25 cellular contexts compared by ENCODE assay signal in genomic region chr9:132440769-132441168, GRCh38. TPM values are rescaled to one million over a fixed set of nuclear protein-coding genes. Genes with fewer than 3 reads are reported as not detected.
"Had no signal": no experiment of that assay in that cellular context is flagged by ENCODE, and none has a peak within 500 bp of the region (broad histone marks: within the 10 kb centered on the region; RNA-seq: fewer than 3 reads in every experiment).

No MANE protein-coding gene starts in this region.

- H3K4me1 Mint-ChIP-seq: T-cell had no signal

- H3K9ac ChIP-seq: SK-N-SH had no signal

- H3K9me3 Mint-ChIP-seq: T-cell had no signal

- H3K9me3 ChIP-seq: MG63, SK-N-SH had no signal

- DNase-seq: Karpas-422; KG1; MG63; NCI-H1092; NCI-H1436; NCI-H187; NCI-H2029; NCI-H2081 treated with DMSO at 0.1 percent for 48 hours; NCI-H226; NCI-H446; NCI-H510A; NCI-H524 treated with DMSO at 0.1 percent for 48 hours; NCI-H69; NCI-H774; NK-92 treated with Interleukin-12 subunit alpha and Interleukin-12 subunit beta, amount 100 ng/mL, for 24 hours; PC-3; SHP77; SK-N-SH; SW 1271; T-cell had no signal

- H3K36me3 ChIP-seq: MG63 had no signal

- H3K36me3 Mint-ChIP-seq: T-cell had no signal

- H3K4me3 Mint-ChIP-seq: T-cell had no signal

- ATAC-seq: Panc1, PC-3, T-cell had no signal

- H3K4me2 ChIP-seq: SK-N-SH had no signal

- H3K27ac ChIP-seq: RWPE1 had no signal

- H3K27ac Mint-ChIP-seq: T-cell had no signal

- H3K4me3 ChIP-seq: MG63 had no signal

- H3K9me2 ChIP-seq: SK-N-SH had no signal

RNA-seq across cellular contexts. Expression of gene CFAP77, which starts 30.8 kb away (rescaled TPM):
- total RNA-seq: HT-29, OCI-LY7, SK-MEL-5, T-cell had no signal
